ENCODE assay signal across 8 cellular contexts in the genomic region with DNA sequence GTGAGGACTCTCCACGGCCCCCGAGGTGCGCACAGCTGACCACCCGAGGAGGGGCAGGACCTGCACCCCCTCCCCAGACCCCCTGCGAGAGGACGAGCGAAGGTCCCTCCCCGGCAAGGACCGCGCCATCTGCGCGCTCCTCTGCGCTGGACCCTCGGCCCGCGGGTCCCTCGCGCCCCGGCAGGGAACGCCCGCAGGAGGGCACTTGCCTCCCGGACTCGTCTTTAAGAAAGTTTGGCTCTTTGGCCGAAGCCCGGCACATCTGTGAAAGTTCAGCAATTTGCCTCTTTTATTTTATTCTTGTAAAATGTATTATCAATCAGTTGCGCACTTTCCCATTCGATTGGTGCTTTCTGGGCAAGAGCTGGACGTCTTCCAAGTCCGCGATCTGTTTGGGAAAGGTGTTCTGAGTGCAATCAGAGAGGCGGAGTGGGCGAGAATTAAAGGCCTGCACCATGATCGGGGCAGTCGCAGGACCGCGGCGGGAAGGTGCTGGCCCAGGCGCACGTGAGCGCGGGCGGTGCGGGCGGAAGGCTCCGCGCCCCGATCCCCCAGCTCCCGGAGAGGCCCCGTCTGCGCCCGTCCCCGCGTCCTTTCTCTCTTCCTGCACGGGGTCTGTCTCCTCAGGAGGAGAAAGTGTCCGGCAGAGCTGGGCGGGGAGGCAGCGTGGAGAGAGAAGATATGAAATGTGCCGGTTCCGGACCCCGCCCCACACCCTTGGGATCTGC. TPM values are rescaled to one million over a fixed set of nuclear protein-coding genes. Genes with fewer than 3 reads are reported as not detected.
DNase-seq lines count a peak whose midpoint lies in the region; TF ChIP-seq lines count a peak whose summit lies in the region.

No MANE protein-coding gene starts in this region.

- peaks cover 42% of the 10 kb centered on the region for H3K27me3 ChIP-seq in SJSA1 (replicated peaks)
- no peaks in the 10 kb centered on the region for H3K27me3 ChIP-seq in muscle layer of duodenum (ENCODE audit: low read depth, low read length)

- H3K4me1 ChIP-seq in SJSA1 (replicated peaks) (peaks cover 23% of the 10 kb centered on the region), muscle layer of duodenum (ENCODE audit: control insufficient read depth in 1 of 2, insufficient read depth in 2 of 2, low read length in 2 of 2) (peaks cover 0 to 29% of the 10 kb centered on the region in 2 donors)

- H3K4me1 Mint-ChIP-seq in endothelial cell (ENCODE audit: unreplicated experiment), result no peaks in the 10 kb centered on the region

- no peak for TF ChIP-seq CTCF in endothelial cell (IDR thresholded peaks at IDR 0.05; ENCODE audit: unreplicated experiment)

- no peak overlapping the region for H3K27ac ChIP-seq in SJSA1
- no peak overlapping the region for H3K27ac ChIP-seq in muscle layer of duodenum (ENCODE audit: low read length)

- peaks cover 2% of the 10 kb centered on the region for H3K27me3 Mint-ChIP-seq in endothelial cell (ENCODE audit: unreplicated experiment)

- no peaks in the 10 kb centered on the region for H3K36me3 ChIP-seq in SJSA1
- no peaks in the 10 kb centered on the region for H3K36me3 ChIP-seq in muscle layer of duodenum (ENCODE audit: control insufficient read depth in 1 of 2, insufficient read depth in 2 of 2, low read length in 2 of 2)

- H3K9me3 ChIP-seq in SJSA1 (replicated peaks), result no peaks in the 10 kb centered on the region
- H3K9me3 ChIP-seq in muscle layer of duodenum (ENCODE audit: control insufficient read depth in 1 of 2, low read length in 2 of 2), result no peaks in the 10 kb centered on the region

- H3K36me3 Mint-ChIP-seq in endothelial cell (ENCODE audit: low read depth, unreplicated experiment), result no peaks in the 10 kb centered on the region

- DNase-seq in ELF-1 (ENCODE audit: low read depth, low spot score) (peak; percentile 41), SJSA1 (ENCODE audit: low read depth in 1 of 2, low spot score in 2 of 2) (no peak), endothelial cell (ENCODE audit: low spot score) (peak; percentile 27), RPMI8226 (no peak), SW 1271 (lab: John Stamatoyannopoulos, UW) (no peak), NCI-H187 treated with DMSO at 0.1 percent for 48 hours (lab: John Stamatoyannopoulos, UW) (no peak)
- no peak for DNase-seq in activated CD4-positive, alpha-beta T cell treated with anti-CD3 and anti-CD28 coated beads for 48 hours

- peak overlapping the region; percentile 87 for H3K4me3 Mint-ChIP-seq in endothelial cell (ENCODE audit: unreplicated experiment)

- H3K4me3 ChIP-seq in SJSA1 (peak overlapping the region; percentile 30), muscle layer of duodenum (ENCODE audit: low read depth in 1 of 2, low read length in 2 of 2) (peak overlapping the region; percentile 69 to 70)

- H3K9me3 Mint-ChIP-seq in endothelial cell (ENCODE audit: unreplicated experiment), result no peaks in the 10 kb centered on the region

- H3K27ac Mint-ChIP-seq in endothelial cell (ENCODE audit: unreplicated experiment), result peak overlapping the region; percentile 61

RNA-seq across cellular contexts. Expression of gene ALKAL2, which starts 1.6 kb away (rescaled TPM):
- not detected in 2 replicates for total RNA-seq in SJSA1 (2014; rRNA removed; shearing (Covaris generic))
- total RNA-seq in endothelial cell (ENCODE audit: unreplicated experiment), result 3.2 TPM

RNA-seq across cellular contexts. Expression of gene ACP1, which starts 24.8 kb away (rescaled TPM):
- total RNA-seq in SJSA1 (2014; rRNA removed; shearing (Covaris generic)), result 161 and 189 TPM in 2 replicates
- total RNA-seq in endothelial cell (ENCODE audit: unreplicated experiment), result 104 TPM

RNA-seq across cellular contexts. Expression of gene SH3YL1, which starts 25.7 kb away (rescaled TPM):
- total RNA-seq in SJSA1 (2014; rRNA removed; shearing (Covaris generic)), result 19.0 and 57.6 TPM in 2 replicates
- total RNA-seq in endothelial cell (ENCODE audit: unreplicated experiment), result 35.8 TPM

Comparison
In these comparisons a context has a peak if more than half of its experiments do, and no peak if none do; other contexts are left out.
1. DNase-seq: peak in ELF-1 (single experiment) and endothelial cell (single experiment); none in SJSA1 (0 of 2), RPMI8226 (single experiment), SW 1271 (0 of 2), activated CD4-positive, alpha-beta T cell treated with anti-CD3 and anti-CD28 coated beads for 48 hours (single experiment) and NCI-H187 treated with DMSO at 0.1 percent for 48 hours (single experiment).